36 cellular contexts compared by ENCODE assay signal in the genomic region with DNA sequence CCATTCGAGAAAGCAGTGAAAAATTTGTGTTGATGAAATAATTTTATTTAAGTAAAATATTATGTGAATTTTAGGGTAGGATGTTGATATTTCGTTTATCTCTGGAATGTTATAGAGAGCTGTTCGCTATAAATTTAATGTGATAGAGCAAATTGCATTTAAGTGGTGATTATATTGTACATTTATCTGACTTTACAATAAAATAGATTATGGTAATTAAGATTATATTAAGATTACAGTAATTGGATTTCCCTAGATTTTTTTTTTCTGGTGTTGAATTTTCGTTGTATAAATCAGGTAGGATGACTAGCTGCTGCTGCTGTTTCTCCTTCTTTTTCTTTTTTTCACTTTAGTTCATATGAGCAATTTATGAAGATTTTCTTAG.
"Had no signal": no experiment of that assay in that cellular context is flagged by ENCODE, and none has a peak within 500 bp of the region (broad histone marks: within the 10 kb centered on the region; RNA-seq: fewer than 3 reads in every experiment).

No MANE protein-coding gene starts in this region.

- H3K36me3 ChIP-seq: cardiac muscle cell had no signal

- H3K27me3 Mint-ChIP-seq: activated CD4-positive, alpha-beta memory T cell treated with anti-CD3 and anti-CD28 coated beads, Interleukin-2, amount 10 ng/mL, durations not matched to agents 7 days and 5 days; activated CD4-positive, alpha-beta T cell treated with anti-CD3 and anti-CD28 coated beads for 36 hours; activated CD4-positive, alpha-beta T cell treated with anti-CD3 and anti-CD28 coated beads, Interleukin-2, amount 10 ng/mL, durations not matched to agents 7 days and 5 days; activated CD8-positive, alpha-beta memory T cell treated with anti-CD3 and anti-CD28 coated beads, Interleukin-2, amount 10 ng/mL, durations not matched to agents 7 days and 5 days; activated naive CD4-positive, alpha-beta T cell treated with anti-CD3 and anti-CD28 coated beads, Interleukin-2, amount 10 ng/mL, durations not matched to agents 7 days and 5 days; activated naive CD4-positive, alpha-beta T cell treated with anti-CD3 and anti-CD28 coated beads, Interleukin-2, amount 50 U/mL, for 24 hours; activated naive CD8-positive, alpha-beta T cell; activated naive CD8-positive, alpha-beta T cell treated with anti-CD3 and anti-CD28 coated beads, Interleukin-2, amount 10 ng/mL, durations not matched to agents 7 days and 5 days; activated naive CD8-positive, alpha-beta T cell treated with anti-CD3 and anti-CD28 coated beads, Interleukin-2, amount 50 U/mL, for 24 hours; activated T-cell treated with anti-CD3 and anti-CD28 coated beads, Interleukin-2, amount 50 U/mL, for 24 hours; central memory CD8-positive, alpha-beta T cell had no signal

- H3K27me3 ChIP-seq: ascending aorta, cardiac muscle cell had no signal

- DNase-seq: activated CD4-positive, alpha-beta memory T cell treated with anti-CD3 and anti-CD28 coated beads, Interleukin-2, amount 10 ng/mL, durations not matched to agents 7 days and 5 days; activated CD4-positive, alpha-beta T cell treated with anti-CD3 and anti-CD28 coated beads for 1 hour; activated CD4-positive, alpha-beta T cell treated with anti-CD3 and anti-CD28 coated beads for 36 hours; activated CD4-positive, alpha-beta T cell treated with anti-CD3 and anti-CD28 coated beads for 48 hours; activated CD4-positive, alpha-beta T cell treated with anti-CD3 and anti-CD28 coated beads, Interleukin-2, amount 10 ng/mL, durations not matched to agents 7 days and 5 days; activated CD4-positive, alpha-beta T cell treated with anti-CD3 and anti-CD28 coated beads, Interleukin-2, amount 50 U/mL, for 48 hours; activated CD4-positive, CD25-positive, alpha-beta regulatory T cell; activated CD8-positive, alpha-beta memory T cell treated with anti-CD3 and anti-CD28 coated beads for 24 hours; activated CD8-positive, alpha-beta memory T cell treated with anti-CD3 and anti-CD28 coated beads, Interleukin-2, amount 10 ng/mL, durations not matched to agents 7 days and 5 days; activated CD8-positive, alpha-beta memory T cell treated with anti-CD3 and anti-CD28 coated beads, Interleukin-2, amount 50 U/mL, for 48 hours; activated CD8-positive, alpha-beta T cell treated with anti-CD3 and anti-CD28 coated beads, Interleukin-2, amount 10 ng/mL, durations not matched to agents 7 days and 5 days; activated effector memory CD4-positive, alpha-beta T cell treated with Interleukin-2 at 50 U/mL for 16 hours; activated gamma-delta T cell; activated naive CD4-positive, alpha-beta T cell treated with anti-CD3 and anti-CD28 coated beads, Interleukin-2, amount 10 ng/mL, durations not matched to agents 7 days and 5 days; activated naive CD4-positive, alpha-beta T cell treated with Interleukin-2 at 50 U/mL for 16 hours; activated naive CD8-positive, alpha-beta T cell treated with anti-CD3 and anti-CD28 coated beads, Interleukin-2, amount 10 ng/mL, durations not matched to agents 7 days and 5 days; activated naive CD8-positive, alpha-beta T cell treated with anti-CD3 and anti-CD28 coated beads, Interleukin-2, amount 50 U/mL, for 24 hours; activated T-cell treated with anti-CD3 and anti-CD28 coated beads, Interleukin-2, amount 50 U/mL, for 24 hours; activated T-cell treated with anti-CD3 and anti-CD28 coated beads, Interleukin-2, amount 50 U/mL, for 48 hours; amygdala; anterior cingulate cortex; caudate nucleus; cerebellar nuclear complex; T-helper 2 cell; T-helper 9 cell had no signal

- H3K9me3 Mint-ChIP-seq: activated CD4-positive, alpha-beta memory T cell treated with anti-CD3 and anti-CD28 coated beads, Interleukin-2, amount 10 ng/mL, durations not matched to agents 7 days and 5 days; activated CD4-positive, alpha-beta T cell treated with anti-CD3 and anti-CD28 coated beads, Interleukin-2, amount 10 ng/mL, durations not matched to agents 7 days and 5 days; activated naive CD4-positive, alpha-beta T cell treated with anti-CD3 and anti-CD28 coated beads, Interleukin-2, amount 10 ng/mL, durations not matched to agents 7 days and 5 days; activated naive CD4-positive, alpha-beta T cell treated with anti-CD3 and anti-CD28 coated beads, Interleukin-2, amount 50 U/mL, for 24 hours; activated naive CD8-positive, alpha-beta T cell treated with anti-CD3 and anti-CD28 coated beads, Interleukin-2, amount 10 ng/mL, durations not matched to agents 7 days and 5 days; activated naive CD8-positive, alpha-beta T cell treated with anti-CD3 and anti-CD28 coated beads, Interleukin-2, amount 50 U/mL, for 24 hours; activated T-cell treated with anti-CD3 and anti-CD28 coated beads, Interleukin-2, amount 50 U/mL, for 24 hours; activated T-helper 2 cell treated with anti-CD3 and anti-CD28 coated beads, Interferon-gamma antibody, Interleukin-2, Interleukin-4, amounts not matched to agents 10 μg/mL and 5 μg/mL and 100 μg/mL, durations not matched to agents 14 hours and 24 hours and 36 hours; brain; central memory CD8-positive, alpha-beta T cell; T-helper 1 cell treated with Interleukin-12 subunit alpha and Interleukin-12 subunit beta and Interleukin-4 antibody, amounts not matched to agents 30 μg/mL and 1 μg/mL, for 36 hours; T-helper 2 cell treated with Interferon-gamma antibody and Interleukin-4, amounts not matched to agents 5 μg/mL and 100 μg/mL, for 36 hours had no signal

- ATAC-seq: activated CD4-positive, alpha-beta T cell treated with anti-CD3 and anti-CD28 coated beads for 36 hours; activated CD4-positive, CD25-positive, alpha-beta regulatory T cell treated with anti-CD3 and anti-CD28 coated beads, Interleukin-2, amount 50 U/mL, for 24 hours; activated CD8-positive, alpha-beta memory T cell treated with anti-CD3 and anti-CD28 coated beads, Interleukin-2, amount 10 ng/mL, durations not matched to agents 7 days and 5 days; activated CD8-positive, alpha-beta T cell treated with anti-CD3 and anti-CD28 coated beads, Interleukin-2, amount 10 ng/mL, durations not matched to agents 7 days and 5 days; activated naive CD8-positive, alpha-beta T cell treated with anti-CD3 and anti-CD28 coated beads, Interleukin-2, amount 50 U/mL, for 24 hours had no signal

- H3K4me3 ChIP-seq: ascending aorta, cardiac muscle cell had no signal

- H3K4me1 ChIP-seq: ascending aorta had no signal

- H3K27ac ChIP-seq: ascending aorta, VCaP had no signal

- H3K27ac Mint-ChIP-seq: activated CD4-positive, alpha-beta memory T cell treated with anti-CD3 and anti-CD28 coated beads, Interleukin-2, amount 10 ng/mL, durations not matched to agents 7 days and 5 days; activated CD4-positive, alpha-beta T cell treated with anti-CD3 and anti-CD28 coated beads for 36 hours; activated CD4-positive, alpha-beta T cell treated with anti-CD3 and anti-CD28 coated beads, Interleukin-2, amount 10 ng/mL, durations not matched to agents 7 days and 5 days; activated CD8-positive, alpha-beta memory T cell treated with anti-CD3 and anti-CD28 coated beads, Interleukin-2, amount 10 ng/mL, durations not matched to agents 7 days and 5 days; activated CD8-positive, alpha-beta T cell treated with anti-CD3 and anti-CD28 coated beads, Interleukin-2, amount 10 ng/mL, durations not matched to agents 7 days and 5 days; activated naive CD4-positive, alpha-beta T cell treated with anti-CD3 and anti-CD28 coated beads, Interleukin-2, amount 10 ng/mL, durations not matched to agents 7 days and 5 days; activated naive CD4-positive, alpha-beta T cell treated with anti-CD3 and anti-CD28 coated beads, Interleukin-2, amount 50 U/mL, for 24 hours; activated naive CD8-positive, alpha-beta T cell; activated naive CD8-positive, alpha-beta T cell treated with anti-CD3 and anti-CD28 coated beads, Interleukin-2, amount 10 ng/mL, durations not matched to agents 7 days and 5 days; activated naive CD8-positive, alpha-beta T cell treated with anti-CD3 and anti-CD28 coated beads, Interleukin-2, amount 50 U/mL, for 24 hours; activated T-cell treated with anti-CD3 and anti-CD28 coated beads, Interleukin-2, amount 50 U/mL, for 24 hours; activated T-helper 2 cell treated with anti-CD3 and anti-CD28 coated beads, Interferon-gamma antibody, Interleukin-2, Interleukin-4, amounts not matched to agents 10 μg/mL and 5 μg/mL and 100 μg/mL, durations not matched to agents 14 hours and 24 hours and 36 hours; T-helper 1 cell treated with Interleukin-12 subunit alpha and Interleukin-12 subunit beta and Interleukin-4 antibody, amounts not matched to agents 30 μg/mL and 1 μg/mL, for 36 hours; T-helper 2 cell treated with Interferon-gamma antibody and Interleukin-4, amounts not matched to agents 5 μg/mL and 100 μg/mL, for 36 hours had no signal

- H3K9me3 ChIP-seq: ascending aorta had no signal

- H3K4me3 Mint-ChIP-seq: activated CD4-positive, alpha-beta memory T cell treated with anti-CD3 and anti-CD28 coated beads, Interleukin-2, amount 10 ng/mL, durations not matched to agents 7 days and 5 days; activated CD4-positive, alpha-beta T cell treated with anti-CD3 and anti-CD28 coated beads for 36 hours; activated CD4-positive, alpha-beta T cell treated with anti-CD3 and anti-CD28 coated beads, Interleukin-2, amount 10 ng/mL, durations not matched to agents 7 days and 5 days; activated CD8-positive, alpha-beta memory T cell treated with anti-CD3 and anti-CD28 coated beads, Interleukin-2, amount 10 ng/mL, durations not matched to agents 7 days and 5 days; activated CD8-positive, alpha-beta T cell treated with anti-CD3 and anti-CD28 coated beads, Interleukin-2, amount 10 ng/mL, durations not matched to agents 7 days and 5 days; activated naive CD4-positive, alpha-beta T cell treated with anti-CD3 and anti-CD28 coated beads, Interleukin-2, amount 10 ng/mL, durations not matched to agents 7 days and 5 days; activated naive CD4-positive, alpha-beta T cell treated with anti-CD3 and anti-CD28 coated beads, Interleukin-2, amount 50 U/mL, for 24 hours; activated naive CD8-positive, alpha-beta T cell; activated naive CD8-positive, alpha-beta T cell treated with anti-CD3 and anti-CD28 coated beads, Interleukin-2, amount 10 ng/mL, durations not matched to agents 7 days and 5 days; activated naive CD8-positive, alpha-beta T cell treated with anti-CD3 and anti-CD28 coated beads, Interleukin-2, amount 50 U/mL, for 24 hours; activated T-cell treated with anti-CD3 and anti-CD28 coated beads, Interleukin-2, amount 50 U/mL, for 24 hours; central memory CD8-positive, alpha-beta T cell; T-helper 1 cell treated with Interleukin-12 subunit alpha and Interleukin-12 subunit beta and Interleukin-4 antibody, amounts not matched to agents 30 μg/mL and 1 μg/mL, for 36 hours; T-helper 2 cell treated with Interferon-gamma antibody and Interleukin-4, amounts not matched to agents 5 μg/mL and 100 μg/mL, for 36 hours had no signal
